Comparison of ENCODE assay signal across 8 cellular contexts in the genomic region with DNA sequence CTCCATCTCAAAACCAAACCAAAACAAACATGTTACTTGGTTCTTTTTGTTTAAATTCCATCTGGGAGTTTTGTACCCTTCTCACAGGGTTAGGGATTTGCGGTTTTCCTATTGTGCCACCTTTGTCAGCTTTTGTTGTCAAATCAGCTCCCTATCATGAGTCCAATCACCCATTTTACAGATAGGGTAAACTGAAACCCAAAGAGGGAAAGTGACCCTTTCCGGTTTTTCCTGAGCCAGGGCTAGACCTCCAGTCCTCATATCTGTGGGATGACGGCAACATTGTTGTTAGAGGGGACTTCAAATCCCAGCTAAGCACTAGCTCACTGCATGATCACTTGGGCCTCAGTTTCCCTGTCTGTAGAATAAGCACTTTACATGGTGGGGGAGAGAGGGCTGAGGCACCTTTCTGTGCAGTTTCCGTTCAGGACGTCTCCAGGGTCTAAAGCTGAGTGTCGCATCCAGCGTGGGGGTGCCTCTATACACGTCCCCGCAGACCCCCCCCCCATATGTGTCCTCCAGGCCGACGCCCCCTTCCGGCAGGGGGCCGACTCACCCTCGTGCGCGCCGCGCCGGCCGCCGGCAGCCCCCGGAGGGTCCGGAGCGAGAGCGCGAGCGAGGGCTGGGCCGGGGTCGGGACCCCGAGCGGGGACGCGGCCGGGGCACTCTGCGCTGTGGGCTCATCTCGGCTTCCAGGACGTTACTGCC. TPM values are rescaled to one million over a fixed set of nuclear protein-coding genes. Genes with fewer than 3 reads are reported as not detected.
DNase-seq lines count a peak whose midpoint lies in the region; ATAC-seq and TF ChIP-seq lines count a peak whose summit lies in the region.

No MANE protein-coding gene starts in this region.

- H4K91ac ChIP-seq in trophoblast cell (ENCODE audit: low read depth, low read length), result no peak overlapping the region

- H2BK12ac ChIP-seq in trophoblast cell (ENCODE audit: low read length), result no peak overlapping the region

- H3K79me1 ChIP-seq in trophoblast cell (ENCODE audit: low read length), result no peaks in the 10 kb centered on the region

- H3K9me2 ChIP-seq in SK-N-SH, result no peaks in the 10 kb centered on the region

- POLR2A ChIA-PET in GM10248 (lab: Yijun Ruan, JAX), result interaction anchor here (0.6 to 0.7 kb wide), 2 partner anchors 19 to 65 kb away, joined by 3 read pairs; no protein-coding TSS in a partner anchor
- POLR2A ChIA-PET in SK-N-SH (lab: Yijun Ruan, JAX), result no interaction called here

- H3K4me1 ChIP-seq in SK-N-SH (ENCODE audit: control insufficient read depth in 1 of 2, insufficient read depth in 2 of 2, low read depth in 1 of 2, low read length in 1 of 2) (peaks cover 0 to 7% of the 10 kb centered on the region in 2 experiments; a peak in 1 of 4 replicates), trophoblast cell (ENCODE audit: control insufficient read depth in 1 of 2, insufficient read depth in 2 of 2, low read length in 2 of 2) (peaks cover 6 to 10% of the 10 kb centered on the region in 2 experiments)

- no peak overlapping the region for H3K23ac ChIP-seq in trophoblast cell (ENCODE audit: low read length)

- no peak overlapping the region for H2AK5ac ChIP-seq in trophoblast cell (ENCODE audit: low read length)

- WGBS in SK-N-SH (ENCODE audit: low lambda C conversion rate), result 13% methylated on average over 10 of the region's 37 CpGs
- no CpG with 5 or more reads among the region's 37 CpGs for WGBS in trophoblast cell (ENCODE audit: extremely low coverage, insufficient coverage, insufficient read length)

- peak overlapping the region; percentile 88; the same call in 1 of the 2 replicates for H2AFZ ChIP-seq in SK-N-SH (ENCODE audit: low read depth)
- peak overlapping the region; percentile 53 for H2AFZ ChIP-seq in trophoblast cell (ENCODE audit: insufficient read depth, low read length, poor library complexity)

- H3K4ac ChIP-seq in trophoblast cell (ENCODE audit: low read depth, low read length), result no peak overlapping the region

- no peaks in the 10 kb centered on the region for H3K79me2 ChIP-seq in SK-N-SH (ENCODE audit: insufficient read depth)
- no peaks in the 10 kb centered on the region for H3K79me2 ChIP-seq in trophoblast cell (ENCODE audit: control insufficient read depth, insufficient read depth, low read length, poor library complexity)

- no peak overlapping the region for H2BK5ac ChIP-seq in trophoblast cell (ENCODE audit: low read depth, low read length, poor library complexity)

- H3K9ac ChIP-seq in SK-N-SH (peak overlapping the region; percentile 20; the same call in 1 of the 2 replicates), trophoblast cell (ENCODE audit: low read length) (no peak overlapping the region)

- H3K9me3 ChIP-seq in SK-N-SH, result no peaks in the 10 kb centered on the region
- H3K9me3 ChIP-seq in trophoblast cell (ENCODE audit: insufficient read depth, low read depth, low read length), result no peaks in the 10 kb centered on the region

- no peak for DNase-seq in GM10248 (ENCODE audit: extremely low spot score)
- DNase-seq in SK-N-SH, result no peak
- no peak for DNase-seq in epithelial cell of proximal tubule (ENCODE audit: low read depth)
- DNase-seq in trophoblast cell, result no peak
- no peak for DNase-seq in HuH-7.5 (ENCODE audit: low spot score)
- no peak for DNase-seq in mucosa of gallbladder (ENCODE audit: low spot score)

- H3F3A ChIP-seq in SK-N-SH (replicated peaks; ENCODE audit: insufficient read depth), result peaks cover 3% of the 10 kb centered on the region

- H2BK120ac ChIP-seq in trophoblast cell (ENCODE audit: insufficient read depth, low read length, poor library complexity), result no peak overlapping the region

- CTCF ChIA-PET in GM10248 (lab: Yijun Ruan, JAX), result interaction anchor here (1.0 to 9.2 kb wide), 17 partner anchors 10 to 675 kb away, joined by 3 to 192 read pairs (median 5); partner anchors contain the start of genes BST2, MRPL34 and PLVAP
- CTCF ChIA-PET in SK-N-SH (lab: Yijun Ruan, JAX), result interaction anchor here (0.7 to 5.3 kb wide), 19 partner anchors 10 to 98 kb away, joined by 3 to 69 read pairs (median 5); partner anchors contain the start of gene MVB12A

- H3K27ac ChIP-seq in SK-N-SH (ENCODE audit: low read depth in 2 of 2, low read length in 1 of 2), result peak overlapping the region in 1 of 2 experiments; percentile 63; a peak in 1 of 4 replicates
- no peak overlapping the region for H3K27ac ChIP-seq in trophoblast cell (ENCODE audit: low read depth, low read length)

- H3K18ac ChIP-seq in trophoblast cell (ENCODE audit: low read length), result no peak overlapping the region

- no peak overlapping the region for H4K12ac ChIP-seq in trophoblast cell (ENCODE audit: low read depth, low read length)

- ATAC-seq in GM18873 (IDR thresholded peaks at IDR 0.05; ENCODE audit: low FRiP score, unreplicated experiment) (no peak), HG03460 (IDR thresholded peaks at IDR 0.05; ENCODE audit: unreplicated experiment) (no peak)

- TF ChIP-seq CTCF in GM10248 (IDR thresholded peaks at IDR 0.05; ENCODE audit: control extremely low read depth, extremely low read depth, low read depth, missing control alignments) (peak; percentile 21), SK-N-SH (IDR thresholded peaks at IDR 0.05) (peak; percentile 50), epithelial cell of proximal tubule (conservative IDR thresholded peaks at IDR 0.05; ENCODE audit: low read depth, low read length) (no peak)

- H3K4me2 ChIP-seq in SK-N-SH (peak overlapping the region; percentile 85), trophoblast cell (ENCODE audit: low read length) (peak overlapping the region; percentile 90)

- TF ChIP-seq EP300 in SK-N-SH (IDR thresholded peaks at IDR 0.05; ENCODE audit: borderline replicate concordance in 1 of 2, low read depth in 1 of 2, low read length in 1 of 2), result no peak

- no peak for TF ChIP-seq RAD21 in SK-N-SH (IDR thresholded peaks at IDR 0.05; ENCODE audit: low read length)

- H3K4me3 ChIP-seq in SK-N-SH (ENCODE audit: low read depth in 2 of 2, low read length in 1 of 2), result peak overlapping the region; percentile 59 to 65
- H3K4me3 ChIP-seq in epithelial cell of proximal tubule (ENCODE audit: low read depth, low read length), result peak overlapping the region; percentile 57
- peak overlapping the region; percentile 38 for H3K4me3 ChIP-seq in trophoblast cell (ENCODE audit: low read depth, low read length)

- no peaks in the 10 kb centered on the region for H4K20me1 ChIP-seq in SK-N-SH (ENCODE audit: insufficient read depth)

- H3K27me3 ChIP-seq in SK-N-SH (ENCODE audit: insufficient read depth), result no peaks in the 10 kb centered on the region
- peaks cover 6% of the 10 kb centered on the region for H3K27me3 ChIP-seq in trophoblast cell (ENCODE audit: insufficient read depth, low read length)

- H3K14ac ChIP-seq in trophoblast cell (ENCODE audit: low read length), result no peak overlapping the region

- H3K36me3 ChIP-seq in SK-N-SH (replicated peaks in 1 of 2; ENCODE audit: control insufficient read depth in 1 of 2, insufficient read depth in 2 of 2, low read length in 1 of 2) (no peaks in the 10 kb centered on the region), trophoblast cell (ENCODE audit: control insufficient read depth in 1 of 2, insufficient read depth in 2 of 2, low read length in 2 of 2) (no peaks in the 10 kb centered on the region)

- peak overlapping the region; percentile 80 for H4K8ac ChIP-seq in trophoblast cell (ENCODE audit: low read depth, low read length)

TF ChIP-seq in SK-N-SH, 30 proteins besides CTCF, POLR2A, EP300 and RAD21 (continues in another document):
- TF ChIP-seq, protein P1, sequence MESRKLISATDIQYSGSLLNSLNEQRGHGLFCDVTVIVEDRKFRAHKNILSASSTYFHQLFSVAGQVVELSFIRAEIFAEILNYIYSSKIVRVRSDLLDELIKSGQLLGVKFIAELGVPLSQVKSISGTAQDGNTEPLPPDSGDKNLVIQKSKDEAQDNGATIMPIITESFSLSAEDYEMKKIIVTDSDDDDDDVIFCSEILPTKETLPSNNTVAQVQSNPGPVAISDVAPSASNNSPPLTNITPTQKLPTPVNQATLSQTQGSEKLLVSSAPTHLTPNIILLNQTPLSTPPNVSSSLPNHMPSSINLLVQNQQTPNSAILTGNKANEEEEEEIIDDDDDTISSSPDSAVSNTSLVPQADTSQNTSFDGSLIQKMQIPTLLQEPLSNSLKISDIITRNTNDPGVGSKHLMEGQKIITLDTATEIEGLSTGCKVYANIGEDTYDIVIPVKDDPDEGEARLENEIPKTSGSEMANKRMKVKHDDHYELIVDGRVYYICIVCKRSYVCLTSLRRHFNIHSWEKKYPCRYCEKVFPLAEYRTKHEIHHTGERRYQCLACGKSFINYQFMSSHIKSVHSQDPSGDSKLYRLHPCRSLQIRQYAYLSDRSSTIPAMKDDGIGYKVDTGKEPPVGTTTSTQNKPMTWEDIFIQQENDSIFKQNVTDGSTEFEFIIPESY (IDR thresholded peaks at IDR 0.05; ENCODE audit: borderline replicate concordance, low read depth), result no peak
- no peak for TF ChIP-seq GATA2 (CRISPR knock-in tag; IDR thresholded peaks at IDR 0.05)

RNA-seq across cellular contexts. Expression of gene CCDC194, which starts 3.9 kb away (rescaled TPM):
- not detected in 2 replicates for polyA plus RNA-seq in SK-N-SH (2012; rRNA removed)
- not detected in 2 replicates for polyA plus RNA-seq in SK-N-SH (2012; cell fraction: cytosol; rRNA removed)
- 0.08 TPM in 1 of 2 replicates, not detected in the other for polyA plus RNA-seq in SK-N-SH (2012; cell fraction: nucleus; rRNA removed)
- total RNA-seq in epithelial cell of proximal tubule (not detected in 2 replicates), mucosa of gallbladder (1.0 TPM)
- not detected in 2 replicates for polyA plus RNA-seq in trophoblast cell (2013)

RNA-seq across cellular contexts. Expression of gene PLVAP, which starts 13.0 kb away (rescaled TPM):
- polyA plus RNA-seq in SK-N-SH (2012; rRNA removed), result not detected in 2 replicates
- not detected in 2 replicates for polyA plus RNA-seq in SK-N-SH (2012; cell fraction: cytosol; rRNA removed)
- polyA plus RNA-seq in SK-N-SH (2012; cell fraction: nucleus; rRNA removed), result not detected in 2 replicates
- total RNA-seq in epithelial cell of proximal tubule (0.58 and 1.2 TPM in 2 replicates), mucosa of gallbladder (166 TPM)
- polyA plus RNA-seq in trophoblast cell (2013), result 0.01 and 0.04 TPM in 2 replicates

RNA-seq across cellular contexts. Expression of gene BST2, which starts 15.3 kb away (rescaled TPM):
- 5.7 and 5.9 TPM in 2 replicates for polyA plus RNA-seq in SK-N-SH (2012; rRNA removed)
- polyA plus RNA-seq in SK-N-SH (2012; cell fraction: cytosol; rRNA removed), result 4.8 and 6.0 TPM in 2 replicates
- 1.4 and 2.9 TPM in 2 replicates for polyA plus RNA-seq in SK-N-SH (2012; cell fraction: nucleus; rRNA removed)
- 2.2 and 18.6 TPM in 2 replicates for total RNA-seq in epithelial cell of proximal tubule
- polyA plus RNA-seq in trophoblast cell (2013), result 0.72 and 0.79 TPM in 2 replicates
- 90.6 TPM for total RNA-seq in mucosa of gallbladder

RNA-seq across cellular contexts. Expression of gene MVB12A, which starts 29.7 kb away (rescaled TPM):
- polyA plus RNA-seq in SK-N-SH (2012; rRNA removed), result 63.0 and 63.9 TPM in 2 replicates
- polyA plus RNA-seq in SK-N-SH (2012; cell fraction: cytosol; rRNA removed), result 24.9 and 43.9 TPM in 2 replicates
- polyA plus RNA-seq in SK-N-SH (2012; cell fraction: nucleus; rRNA removed), result 80.2 and 102 TPM in 2 replicates
- total RNA-seq in epithelial cell of proximal tubule (78.6 and 91.6 TPM in 2 replicates), mucosa of gallbladder (61.2 TPM)
- polyA plus RNA-seq in trophoblast cell (2013), result 44.4 and 46.3 TPM in 2 replicates

RNA-seq across cellular contexts. Expression of gene GTPBP3, which starts 52.8 kb away (rescaled TPM):
- 21.6 and 22.4 TPM in 2 replicates for polyA plus RNA-seq in SK-N-SH (2012; rRNA removed)
- polyA plus RNA-seq in SK-N-SH (2012; cell fraction: cytosol; rRNA removed), result 9.1 and 12.1 TPM in 2 replicates
- polyA plus RNA-seq in SK-N-SH (2012; cell fraction: nucleus; rRNA removed), result 72.5 and 94.4 TPM in 2 replicates
- total RNA-seq in epithelial cell of proximal tubule, result 22.7 and 79.5 TPM in 2 replicates
- 14.4 and 15.4 TPM in 2 replicates for polyA plus RNA-seq in trophoblast cell (2013)
- total RNA-seq in mucosa of gallbladder, result 24.7 TPM

Comparison
In these comparisons a context has a peak if more than half of its experiments do, and no peak if none do; other contexts are left out.
1. RNA of gene PLVAP, which starts 13.0 kb away (total RNA-seq): 166 TPM in mucosa of gallbladder (single experiment); 0.58 to 1.2 TPM in epithelial cell of proximal tubule; every median in the first group is over 10 times any median in the second.
2. Peak in every context shown above with its lines, with median percentiles within 50 percentile points of each other: H3K4me3 ChIP-seq.